8 cellular contexts compared by ENCODE assay signal in the genomic region with DNA sequence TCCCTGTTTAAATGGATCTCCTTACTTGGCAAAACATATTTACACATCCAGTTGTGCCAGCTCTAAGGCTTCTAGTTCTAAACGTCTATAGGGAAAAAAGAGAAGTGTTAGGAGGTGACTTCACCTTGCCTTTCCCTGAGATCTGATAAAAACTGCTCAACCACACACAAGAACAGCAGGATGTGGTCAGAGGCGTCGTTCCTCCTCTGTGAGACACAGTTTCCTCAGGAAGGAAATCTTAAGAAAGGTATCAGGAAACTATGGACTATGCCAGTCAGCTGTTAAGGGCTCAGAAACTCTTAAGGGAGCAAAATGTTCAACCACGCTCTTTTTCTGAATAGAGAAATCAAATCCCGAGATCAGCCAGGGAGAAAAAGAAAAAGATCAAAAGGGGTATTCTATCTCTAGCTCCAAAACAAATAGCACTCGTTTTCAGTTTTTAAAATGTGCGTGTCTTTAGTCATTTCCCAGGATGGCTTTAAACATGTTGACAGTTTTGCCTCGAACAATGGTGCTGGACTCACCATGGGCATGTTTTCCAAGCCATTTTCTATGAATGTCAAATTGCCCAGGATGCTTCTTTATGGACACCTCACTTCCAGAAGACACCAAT.
DNase-seq lines count a peak whose midpoint lies in the region; ATAC-seq, FAIRE-seq and TF ChIP-seq lines count a peak whose summit lies in the region.

No MANE protein-coding gene starts in this region.

- no peak overlapping the region for H3K4me3 ChIP-seq in mammary epithelial cell (replicated peaks in 1 of 3; ENCODE audit: insufficient read depth in 1 of 3, low read depth in 2 of 3, low read length in 3 of 3)
- peak overlapping the region; percentile 11 for H3K4me3 ChIP-seq in naive thymus-derived CD4-positive, alpha-beta T cell (ENCODE audit: low read length)
- no peak overlapping the region for H3K4me3 ChIP-seq in coronary artery

- H2AFZ ChIP-seq in mammary epithelial cell (ENCODE audit: low read depth, low read length) (peak overlapping the region; percentile 45), H9 (ENCODE audit: low read length) (no peak overlapping the region)

- peak; percentile 87 for ATAC-seq in naive thymus-derived CD4-positive, alpha-beta T cell

- H3K4me1 Mint-ChIP-seq in naive thymus-derived CD4-positive, alpha-beta T cell: peaks cover 27 to 54% (median 46%) of the 10 kb centered on the region in 7 donors
- H3K4me1 Mint-ChIP-seq in H9: no peaks in the 10 kb centered on the region; a peak in 2 of 4 replicates

- H4K8ac ChIP-seq in H9 (replicated peaks; ENCODE audit: insufficient read length, low read depth, low read length): no peak overlapping the region

- peaks cover 0 to 20% (median 6%) of the 10 kb centered on the region in 11 donors for H3K9me3 Mint-ChIP-seq in naive thymus-derived CD4-positive, alpha-beta T cell
- no peaks in the 10 kb centered on the region for H3K9me3 Mint-ChIP-seq in H9

- H3K23me2 ChIP-seq in H9 (ENCODE audit: insufficient read length, low read depth, low read length, poor library complexity, severe bottlenecking): no peaks in the 10 kb centered on the region

- H3K36me3 ChIP-seq in mammary epithelial cell (ENCODE audit: insufficient read depth, low read length): no peaks in the 10 kb centered on the region
- no peaks in the 10 kb centered on the region for H3K36me3 ChIP-seq in naive thymus-derived CD4-positive, alpha-beta T cell (ENCODE audit: control insufficient read depth in 2 of 3, insufficient read depth in 3 of 3, low read length in 3 of 3)

- no peak overlapping the region for H4K91ac ChIP-seq in H9 (ENCODE audit: insufficient read length, low read depth, low read length)

- FAIRE-seq in GM19239 (lab: Jason Lieb, UNC) (peak; percentile 4), RCC 7860 (lab: Jason Lieb, UNC) (peak; percentile 91)

- intact Hi-C loops in mammary epithelial cell (cut with micrococcal nuclease): no loop called here
- intact Hi-C loops in naive thymus-derived CD4-positive, alpha-beta T cell (cut with micrococcal nuclease): loop anchor here (2.0 to 10.0 kb wide), 2 partner anchors 22 to 150 kb away; a partner anchor contains a TSS

- H2BK12ac ChIP-seq in H9 (ENCODE audit: insufficient read length, low read depth, low read length): no peak overlapping the region

- no peak overlapping the region for H3T11ph ChIP-seq in H9 (ENCODE audit: low read length)

- CTCF ChIA-PET in mammary epithelial cell (lab: Charles Lee; ENCODE audit: low non-redundant PET): interaction anchor here (0.6 kb wide), 1 partner anchor 92 kb away, joined by 3 read pairs; no protein-coding TSS in a partner anchor
- CTCF ChIA-PET in naive thymus-derived CD4-positive, alpha-beta T cell (lab: Charles Lee): no interaction called here

- TF ChIP-seq CTCF in mammary epithelial cell (conservative IDR thresholded peaks at IDR 0.05 in 1 of 2, IDR thresholded peaks at IDR 0.05 in 1 of 2; ENCODE audit: extremely low read depth in 1 of 2, insufficient read depth in 1 of 2, low read depth in 1 of 2, low read length in 2 of 2) (no peak), coronary artery (IDR thresholded peaks at IDR 0.05) (no peak), H9 (conservative IDR thresholded peaks at IDR 0.05) (no peak), GM20000 (IDR thresholded peaks at IDR 0.05; ENCODE audit: extremely low read depth, missing control alignments) (no peak)

- H3K4me2 ChIP-seq in mammary epithelial cell (ENCODE audit: insufficient read depth, low read depth, low read length) (peak overlapping the region; percentile 61), H9 (ENCODE audit: insufficient read depth, insufficient read length, low read length) (no peak overlapping the region)

- no peak overlapping the region for H2BK15ac ChIP-seq in H9 (ENCODE audit: low read depth, low read length)

- no TSS peak for BruUV-seq in mammary epithelial cell (replicated peaks; lab: Mats Ljungman, UMichigan)

- no peak overlapping the region for H2AK5ac ChIP-seq in H9 (ENCODE audit: insufficient read length, low read length)

- POLR2A ChIA-PET in naive thymus-derived CD4-positive, alpha-beta T cell (lab: Charles Lee): no interaction called here

- H3K27ac ChIP-seq in mammary epithelial cell (ENCODE audit: insufficient read depth, low read depth, low read length): no peak overlapping the region
- no peak overlapping the region for H3K27ac ChIP-seq in naive thymus-derived CD4-positive, alpha-beta T cell (ENCODE audit: low read depth, low read length)
- H3K27ac ChIP-seq in coronary artery: peak overlapping the region in 1 of 2 donors; percentile 19
- no peak overlapping the region for H3K27ac ChIP-seq in H9 (ENCODE audit: insufficient read length, low read depth, low read length)

- H4K20me1 ChIP-seq in mammary epithelial cell (ENCODE audit: insufficient read depth, low read length) (no peaks in the 10 kb centered on the region), H9 (ENCODE audit: control insufficient read depth, insufficient read depth, insufficient read length) (no peaks in the 10 kb centered on the region)

- H3K27me3 Mint-ChIP-seq in naive thymus-derived CD4-positive, alpha-beta T cell: no peaks in the 10 kb centered on the region
- H3K27me3 Mint-ChIP-seq in H9 (ENCODE audit: low read depth): no peaks in the 10 kb centered on the region

- no peak overlapping the region for H3K9ac ChIP-seq in mammary epithelial cell (ENCODE audit: insufficient read depth, low read length)
- no peak overlapping the region for H3K9ac ChIP-seq in H9 (ENCODE audit: extremely low read depth, insufficient read length, low read length)

- no peaks in the 10 kb centered on the region for H3K9me3 ChIP-seq in mammary epithelial cell (replicated peaks; ENCODE audit: insufficient read depth, low read length)
- no peaks in the 10 kb centered on the region for H3K9me3 ChIP-seq in naive thymus-derived CD4-positive, alpha-beta T cell (ENCODE audit: control insufficient read depth in 2 of 3, low read length in 3 of 3)
- H3K9me3 ChIP-seq in H9 (ENCODE audit: control insufficient read depth, low read depth, low read length): no peaks in the 10 kb centered on the region

- H3K18ac ChIP-seq in H9 (ENCODE audit: insufficient read length, low read depth, low read length): no peak overlapping the region

- H4K5ac ChIP-seq in H9 (ENCODE audit: insufficient read length, low read depth, low read length): no peak overlapping the region

- H3K79me1 ChIP-seq in H9 (ENCODE audit: insufficient read depth, low read depth, low read length, poor library complexity, severe bottlenecking): no peaks in the 10 kb centered on the region

- no peaks in the 10 kb centered on the region for H3K27me3 ChIP-seq in mammary epithelial cell (ENCODE audit: insufficient read depth, low read length)
- no peaks in the 10 kb centered on the region for H3K27me3 ChIP-seq in naive thymus-derived CD4-positive, alpha-beta T cell (ENCODE audit: control insufficient read depth in 2 of 2, insufficient read depth in 2 of 2, low read length in 2 of 2)
- H3K27me3 ChIP-seq in H9 (ENCODE audit: insufficient read depth, low read length): no peaks in the 10 kb centered on the region

- no peak overlapping the region for H3K23ac ChIP-seq in H9 (ENCODE audit: insufficient read length, low read depth, low read length)

- H3K14ac ChIP-seq in H9 (ENCODE audit: insufficient read depth, low read length): no peak overlapping the region

- H3K56ac ChIP-seq in H9 (ENCODE audit: insufficient read length, low read depth, low read length): no peak overlapping the region

- dilution Hi-C loops in mammary epithelial cell (cut with HindIII; ENCODE audit: low sequenced_read_pairs): no loop called here

- H3K4ac ChIP-seq in H9 (ENCODE audit: low read depth, low read length): no peak overlapping the region

- peak overlapping the region; percentile 28 to 81 (median 66) for H3K27ac Mint-ChIP-seq in naive thymus-derived CD4-positive, alpha-beta T cell
- H3K27ac Mint-ChIP-seq in H9: no peak overlapping the region

- DNase-seq in GM19239 (ENCODE audit: insufficient read length, low spot score) (no peak), RCC 7860 (ENCODE audit: low spot score) (peak; percentile 80), mammary epithelial cell (peak; percentile 86), coronary artery (ENCODE audit: low spot score) (no peak), H9 (no peak), NCI-H526 treated with DMSO at 0.1 percent for 48 hours (lab: John Stamatoyannopoulos, UW) (no peak), GM20000 (ENCODE audit: low spot score) (no peak)
- peak in 8 of 9 donors; percentile 20 to 66 (median 60) for DNase-seq in naive thymus-derived CD4-positive, alpha-beta T cell

- WGBS in mammary epithelial cell (ENCODE audit: low coverage, missing lambda C conversion rate): 52% methylated on average over 8 of the region's 8 CpGs
- no CpG with 5 or more reads among the region's 8 CpGs for whole genome bisulfite sequencing in H9 (ENCODE audit: extremely low coverage, insufficient read length, low lambda C conversion rate)

- H3K4me3 Mint-ChIP-seq in naive thymus-derived CD4-positive, alpha-beta T cell: peak overlapping the region; percentile 64 to 88 (median 80)
- no peak overlapping the region for H3K4me3 Mint-ChIP-seq in H9

- H3K36me3 Mint-ChIP-seq in naive thymus-derived CD4-positive, alpha-beta T cell: peaks cover 0 to 21% (median 5%) of the 10 kb centered on the region in 5 donors
- H3K36me3 Mint-ChIP-seq in H9 (ENCODE audit: insufficient read depth in 1 of 3, low read depth in 3 of 3): peaks cover 0 to 3% (median 0%) of the 10 kb centered on the region in 3 experiments; a peak in 2 of 7 replicates

- no peak overlapping the region for H2BK120ac ChIP-seq in H9 (ENCODE audit: low read depth, low read length, poor library complexity, severe bottlenecking)

- H3K4me1 ChIP-seq in mammary epithelial cell (ENCODE audit: insufficient read depth, low read length) (peaks cover 15% of the 10 kb centered on the region), H9 (ENCODE audit: insufficient read depth, low read length) (no peaks in the 10 kb centered on the region; the same call in 1 of the 2 replicates)
- peaks cover 20 to 30% of the 10 kb centered on the region in 2 donors for H3K4me1 ChIP-seq in naive thymus-derived CD4-positive, alpha-beta T cell (ENCODE audit: control insufficient read depth in 2 of 2, insufficient read depth in 2 of 2, low read length in 2 of 2)

- no peaks in the 10 kb centered on the region for H3K79me2 ChIP-seq in mammary epithelial cell (ENCODE audit: insufficient read depth, low read length)
- no peaks in the 10 kb centered on the region for H3K79me2 ChIP-seq in H9 (ENCODE audit: insufficient read depth, low read length)

- H2BK20ac ChIP-seq in H9 (ENCODE audit: low read depth, low read length, poor library complexity, severe bottlenecking): no peak overlapping the region

- no peak overlapping the region for H2BK5ac ChIP-seq in H9 (ENCODE audit: insufficient read length, low read length)

- in situ Hi-C loops in mammary epithelial cell (cut with MboI; ENCODE audit: low sequenced_read_pairs in 2 of 2): no loop called here

Comparison
In these comparisons a context has a peak if more than half of its experiments do, and no peak if none do; other contexts are left out.
1. DNase-seq: peak in RCC 7860 (single experiment), mammary epithelial cell (single experiment) and naive thymus-derived CD4-positive, alpha-beta T cell (8 of 9); none in GM19239 (single experiment), coronary artery (single experiment), H9 (single experiment), NCI-H526 treated with DMSO at 0.1 percent for 48 hours (single experiment) and GM20000 (single experiment).
2. H3K27ac Mint-ChIP-seq: peak in naive thymus-derived CD4-positive, alpha-beta T cell (9 of 9); none in H9 (0 of 3).
3. H3K4me3 Mint-ChIP-seq: peak in naive thymus-derived CD4-positive, alpha-beta T cell (10 of 10); none in H9 (0 of 2).